ENCODE assay signal across 8 cellular contexts in genomic region chr11:65555693-65556231, GRCh38. TPM values are rescaled to one million over a fixed set of nuclear protein-coding genes. Genes with fewer than 3 reads are reported as not detected.
DNase-seq lines count a peak whose midpoint lies in the region; ATAC-seq and TF ChIP-seq lines count a peak whose summit lies in the region.

No MANE protein-coding gene starts in this region.

- peak overlapping the region; percentile 81 for H3K4me3 Mint-ChIP-seq in activated T-cell treated with anti-CD3 and anti-CD28 coated beads, Interleukin-2, amount 50 U/mL, for 4 hours
- peak overlapping the region; percentile 87 for H3K4me3 Mint-ChIP-seq in activated naive CD4-positive, alpha-beta T cell treated with anti-CD3 and anti-CD28 coated beads, Interleukin-2, amount 50 U/mL, for 24 hours

- intact Hi-C loops in right cardiac atrium (cut with DNase I), result no loop called here

- H3K9me3 Mint-ChIP-seq in activated T-cell treated with anti-CD3 and anti-CD28 coated beads, Interleukin-2, amount 50 U/mL, for 4 hours, result no peaks in the 10 kb centered on the region
- no peaks in the 10 kb centered on the region for H3K9me3 Mint-ChIP-seq in activated naive CD4-positive, alpha-beta T cell treated with anti-CD3 and anti-CD28 coated beads, Interleukin-2, amount 50 U/mL, for 24 hours

- H3K27me3 ChIP-seq in right cardiac atrium (ENCODE audit: control insufficient read depth, insufficient read depth) (no peaks in the 10 kb centered on the region), upper lobe of left lung (no peaks in the 10 kb centered on the region)

- peaks cover 9% of the 10 kb centered on the region for H3K4me1 ChIP-seq in right cardiac atrium (ENCODE audit: control insufficient read depth, insufficient read depth, low read length)
- H3K4me1 ChIP-seq in upper lobe of left lung, result peaks cover 48 to 93% (median 58%) of the 10 kb centered on the region in 4 donors

- TF ChIP-seq CTCF in upper lobe of left lung (IDR thresholded peaks at IDR 0.05), result no peak

- H3K36me3 Mint-ChIP-seq in activated T-cell treated with anti-CD3 and anti-CD28 coated beads, Interleukin-2, amount 50 U/mL, for 4 hours (ENCODE audit: insufficient read depth), result peaks cover 2% of the 10 kb centered on the region
- peaks cover 1% of the 10 kb centered on the region for H3K36me3 Mint-ChIP-seq in activated naive CD4-positive, alpha-beta T cell treated with anti-CD3 and anti-CD28 coated beads, Interleukin-2, amount 50 U/mL, for 24 hours

- no peak for TF ChIP-seq POLR2A in upper lobe of left lung (IDR thresholded peaks at IDR 0.05)

- WGBS in right cardiac atrium, result 21% methylated on average over 6 of the region's 6 CpGs
- 17 to 59% methylated on average over 1 to 6 of the region's 6 CpGs for WGBS in upper lobe of left lung, 2 donors

- peaks cover 73% of the 10 kb centered on the region for H3K4me1 Mint-ChIP-seq in activated T-cell treated with anti-CD3 and anti-CD28 coated beads, Interleukin-2, amount 50 U/mL, for 4 hours (ENCODE audit: low read depth)
- H3K4me1 Mint-ChIP-seq in activated naive CD4-positive, alpha-beta T cell treated with anti-CD3 and anti-CD28 coated beads, Interleukin-2, amount 50 U/mL, for 24 hours, result peaks cover 71% of the 10 kb centered on the region

- no peak for TF ChIP-seq EP300 in upper lobe of left lung (IDR thresholded peaks at IDR 0.05)

- peaks cover 0 to 14% (median 5%) of the 10 kb centered on the region in 4 donors for H3K36me3 ChIP-seq in upper lobe of left lung

- H3K9me3 ChIP-seq in right cardiac atrium (ENCODE audit: control insufficient read depth, low read length) (no peaks in the 10 kb centered on the region), upper lobe of left lung (no peaks in the 10 kb centered on the region)

- no peak for ATAC-seq in activated T-cell treated with anti-CD3 and anti-CD28 coated beads, Interleukin-2, amount 50 U/mL, for 4 hours
- peak; percentile 4 to 74 for ATAC-seq in right cardiac atrium
- peak; percentile 1 to 11 for ATAC-seq in upper lobe of left lung (ENCODE audit: low FRiP score in 2 of 2)
- ATAC-seq in GM21576 (IDR thresholded peaks at IDR 0.05; ENCODE audit: unreplicated experiment), result no peak

- H3K27ac ChIP-seq in right cardiac atrium (ENCODE audit: low read length) (peak overlapping the region; percentile 11), upper lobe of left lung (peak overlapping the region; percentile 7 to 97 (median 90))

- H3K4me3 ChIP-seq in right cardiac atrium (ENCODE audit: low read length), result no peak overlapping the region
- H3K4me3 ChIP-seq in upper lobe of left lung, result no peak overlapping the region

- H3K27ac Mint-ChIP-seq in activated naive CD4-positive, alpha-beta T cell treated with anti-CD3 and anti-CD28 coated beads, Interleukin-2, amount 50 U/mL, for 24 hours, result peak overlapping the region; percentile 71

- no peak for DNase-seq in activated T-cell treated with anti-CD3 and anti-CD28 coated beads, Interleukin-2, amount 50 U/mL, for 4 hours
- DNase-seq in activated T-cell treated with anti-CD3 and anti-CD28 coated beads, Interleukin-2, amount 50 U/mL, for 1 hour, result no peak
- DNase-seq in right cardiac atrium, result peak; percentile 81 to 85 (median 83)
- peak in 1 of 2 donors; percentile 48 for DNase-seq in upper lobe of left lung
- DNase-seq in GM19238 (ENCODE audit: insufficient read length, low spot score), result no peak
- no peak for DNase-seq in central memory CD4-positive, alpha-beta T cell

- H3K27me3 Mint-ChIP-seq in activated T-cell treated with anti-CD3 and anti-CD28 coated beads, Interleukin-2, amount 50 U/mL, for 4 hours (ENCODE audit: low read depth), result no peaks in the 10 kb centered on the region
- H3K27me3 Mint-ChIP-seq in activated naive CD4-positive, alpha-beta T cell treated with anti-CD3 and anti-CD28 coated beads, Interleukin-2, amount 50 U/mL, for 24 hours, result no peaks in the 10 kb centered on the region

RNA-seq across cellular contexts. Expression of gene LTBP3, which starts 2.4 kb away (rescaled TPM):
- 10 to 100 TPM; 33.1 to 40.8 (median 40.1) TPM for total RNA-seq in activated T-cell treated with anti-CD3 and anti-CD28 coated beads, Interleukin-2, amount 50 U/mL, for 4 hours
- total RNA-seq in right cardiac atrium (100 to 1,000 TPM; 128 to 161 (median 140) TPM), upper lobe of left lung (100 to 1,000 TPM in 5 of 6 donors, 10 to 100 TPM in 1; 99.9 to 479 (median 131) TPM)
- 60.2 TPM for polyA plus RNA-seq in right cardiac atrium

RNA-seq across cellular contexts. Expression of gene ZNRD2, which starts 14.5 kb away (rescaled TPM):
- 100 to 1,000 TPM; 120 to 148 (median 136) TPM for total RNA-seq in activated T-cell treated with anti-CD3 and anti-CD28 coated beads, Interleukin-2, amount 50 U/mL, for 4 hours
- total RNA-seq in right cardiac atrium (10 to 100 TPM; 32.6 to 35.3 (median 34.9) TPM), upper lobe of left lung (10 to 100 TPM; 22.6 to 60.7 (median 39.7) TPM)
- polyA plus RNA-seq in right cardiac atrium, result 56.8 TPM

RNA-seq across cellular contexts. Expression of gene FAM89B, which starts 16.6 kb away (rescaled TPM):
- total RNA-seq in activated T-cell treated with anti-CD3 and anti-CD28 coated beads, Interleukin-2, amount 50 U/mL, for 4 hours, result 10 to 100 TPM; 27.4 to 32.0 (median 28.6) TPM
- total RNA-seq in right cardiac atrium (10 to 100 TPM; 40.5 to 46.6 (median 45.9) TPM), upper lobe of left lung (10 to 100 TPM; 27.9 to 65.8 (median 45.3) TPM)
- polyA plus RNA-seq in right cardiac atrium, result 43.0 TPM

RNA-seq across cellular contexts. Expression of gene EHBP1L1, which starts 20.1 kb away (rescaled TPM):
- 10 to 100 TPM; 59.8 to 84.9 (median 80.1) TPM for total RNA-seq in activated T-cell treated with anti-CD3 and anti-CD28 coated beads, Interleukin-2, amount 50 U/mL, for 4 hours
- 10 to 100 TPM; 43.9 to 80.2 (median 48.2) TPM for total RNA-seq in right cardiac atrium
- 35.7 TPM for polyA plus RNA-seq in right cardiac atrium
- 100 to 1,000 TPM in 4 of 6 donors, 10 to 100 TPM in 2; 70.4 to 220 (median 133) TPM for total RNA-seq in upper lobe of left lung

RNA-seq across cellular contexts. Expression of gene SCYL1, which starts 30.9 kb away (rescaled TPM):
- 10 to 100 TPM; 87.6 to 94.6 (median 94.3) TPM for total RNA-seq in activated T-cell treated with anti-CD3 and anti-CD28 coated beads, Interleukin-2, amount 50 U/mL, for 4 hours
- 10 to 100 TPM; 59.9 to 65.2 (median 62.8) TPM for total RNA-seq in right cardiac atrium
- polyA plus RNA-seq in right cardiac atrium, result 56.6 TPM
- total RNA-seq in upper lobe of left lung, result 100 to 1,000 TPM in 1 of 6 donors, 10 to 100 TPM in 5; 64.0 to 120 (median 88.8) TPM

Comparison
In these comparisons a context has a peak if more than half of its experiments do, and no peak if none do; other contexts are left out.
1. ATAC-seq: peak in right cardiac atrium (2 of 2) and upper lobe of left lung (2 of 2); none in activated T-cell treated with anti-CD3 and anti-CD28 coated beads, Interleukin-2, amount 50 U/mL, for 4 hours (0 of 2) and GM21576 (single experiment).
2. DNase-seq: peak in right cardiac atrium (3 of 3); none in activated T-cell treated with anti-CD3 and anti-CD28 coated beads, Interleukin-2, amount 50 U/mL, for 4 hours (single experiment), activated T-cell treated with anti-CD3 and anti-CD28 coated beads, Interleukin-2, amount 50 U/mL, for 1 hour (single experiment), GM19238 (single experiment) and central memory CD4-positive, alpha-beta T cell (single experiment).